ENCODE assay signal across 22 cellular contexts in the genomic region with DNA sequence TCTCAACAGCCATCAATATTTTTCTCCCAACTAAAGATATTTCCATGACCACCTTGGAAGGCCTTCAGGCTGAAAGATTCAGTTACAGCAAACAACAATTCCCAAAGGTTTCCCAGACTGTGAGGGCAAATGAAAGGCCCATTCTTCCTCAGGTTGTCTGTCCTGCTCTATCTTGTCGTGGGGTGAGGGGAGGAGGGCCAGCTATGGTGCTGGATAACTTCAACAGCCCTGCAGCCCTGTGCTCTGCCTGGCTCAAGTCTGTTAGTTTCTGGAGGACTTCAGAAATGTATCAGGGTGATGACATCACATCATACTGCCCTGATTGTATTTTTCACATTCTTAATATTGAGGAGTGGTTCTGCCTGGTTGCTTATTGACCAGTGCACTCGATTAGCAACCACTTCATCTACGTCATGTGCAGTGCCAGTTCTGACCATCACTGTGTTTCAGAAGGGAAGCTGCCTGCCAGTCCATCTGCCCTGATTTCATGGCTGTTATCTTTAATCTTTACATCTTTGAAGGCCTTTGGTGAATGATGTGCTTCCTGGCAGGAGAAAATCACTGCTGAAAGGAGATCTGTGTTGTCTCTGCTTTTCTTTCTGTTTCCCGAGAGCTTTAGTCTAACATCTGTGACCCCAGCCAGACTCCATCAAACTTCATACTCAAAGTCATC.
DNase-seq lines count a peak whose midpoint lies in the region; ATAC-seq and TF ChIP-seq lines count a peak whose summit lies in the region.
"Had no signal": no experiment of that assay in that cellular context is flagged by ENCODE, and none has a peak within 500 bp of the region (broad histone marks: within the 10 kb centered on the region; RNA-seq: fewer than 3 reads in every experiment).

No MANE protein-coding gene starts in this region.

- H3K27me3 Mint-ChIP-seq in T-helper 17 cell (no peaks in the 10 kb centered on the region), glutamatergic neuron (ENCODE audit: unreplicated experiment) (peaks cover 5% of the 10 kb centered on the region)
- H3K27me3 Mint-ChIP-seq: CD4-positive, alpha-beta memory T cell had no signal

- H3K27ac Mint-ChIP-seq in T-helper 17 cell (peak overlapping the region; percentile 32), glutamatergic neuron (ENCODE audit: unreplicated experiment) (peak overlapping the region; percentile 49)

- H3K36me3 Mint-ChIP-seq in T-helper 17 cell (ENCODE audit: low read depth) (peaks cover 10% of the 10 kb centered on the region), glutamatergic neuron (ENCODE audit: unreplicated experiment) (peaks cover 11% of the 10 kb centered on the region)

- no peak for TF ChIP-seq CTCF in glutamatergic neuron (IDR thresholded peaks at IDR 0.05; ENCODE audit: partially characterized antibody, unreplicated experiment)

- ATAC-seq in T-helper 17 cell (no peak), sciatic nerve (peak; percentile 29), HG02798 (IDR thresholded peaks at IDR 0.05; ENCODE audit: poor library complexity, unreplicated experiment) (no peak), GM18861 (IDR thresholded peaks at IDR 0.05; ENCODE audit: unreplicated experiment) (no peak)
- ATAC-seq: HepG2, Right ventricle myocardium inferior had no signal

- POLR2A ChIA-PET in HEK293T (lab: Yijun Ruan, JAX): no interaction called here

- CTCF ChIA-PET in HEK293T (lab: Yijun Ruan, JAX): no interaction called here

- H3K4me3 Mint-ChIP-seq in T-helper 17 cell (no peak overlapping the region), glutamatergic neuron (ENCODE audit: unreplicated experiment) (peak overlapping the region; percentile 10)
- H3K4me3 Mint-ChIP-seq: CD4-positive, alpha-beta memory T cell had no signal

- DNase-seq in SK-MEL-5 (ENCODE audit: low read depth, low spot score) (peak; percentile 54), T-helper 17 cell (no peak), glutamatergic neuron (no peak), sciatic nerve (ENCODE audit: low spot score) (no peak), HEK293T (ENCODE audit: extremely low spot score) (no peak)
- DNase-seq: Caco-2; CD4-positive, alpha-beta memory T cell; DMS 273 treated with DMSO at 0.1 percent for 48 hours; DMS79 treated with DMSO at 0.1 percent for 48 hours; GOT3; KBM-7; MM.1S; NCI-H1048; NCI-H1417 treated with DMSO at 0.1 percent for 48 hours; NCI-H187; NCI-H446 treated with DMSO at 0.1 percent for 48 hours; NCI-H526 treated with DMSO at 0.1 percent for 48 hours had no signal

- H3K4me1 Mint-ChIP-seq in T-helper 17 cell (peaks cover 5% of the 10 kb centered on the region), glutamatergic neuron (ENCODE audit: low read depth, unreplicated experiment) (peaks cover 22% of the 10 kb centered on the region)

- in situ Hi-C loops in SK-MEL-5 (cut with HindIII; ENCODE audit: low pct_unique_long_range_greater_than_20kb, low sequenced_read_pairs): no loop called here

- H3K9me3 ChIP-seq in T-helper 17 cell (ENCODE audit: control insufficient read depth, low read length, poor library complexity, severe bottlenecking): no peaks in the 10 kb centered on the region
- H3K9me3 ChIP-seq: BLaER1, Caco-2 had no signal

- intact Hi-C loops in sciatic nerve (cut with DNase I): no loop called here

- no peaks in the 10 kb centered on the region for H3K9me3 Mint-ChIP-seq in glutamatergic neuron (ENCODE audit: unreplicated experiment)
- H3K9me3 Mint-ChIP-seq: CD4-positive, alpha-beta memory T cell had no signal

TF ChIP-seq in HEK293T, 16 proteins besides CTCF, POLR2A, EP300 and RAD21:
- no peak for TF ChIP-seq NFRKB (IDR thresholded peaks at IDR 0.05)
- no peak for TF ChIP-seq HDGF (IDR thresholded peaks at IDR 0.05; ENCODE audit: borderline replicate concordance)
- TF ChIP-seq ARNT (IDR thresholded peaks at IDR 0.05): no peak
- TF ChIP-seq, protein P1, sequence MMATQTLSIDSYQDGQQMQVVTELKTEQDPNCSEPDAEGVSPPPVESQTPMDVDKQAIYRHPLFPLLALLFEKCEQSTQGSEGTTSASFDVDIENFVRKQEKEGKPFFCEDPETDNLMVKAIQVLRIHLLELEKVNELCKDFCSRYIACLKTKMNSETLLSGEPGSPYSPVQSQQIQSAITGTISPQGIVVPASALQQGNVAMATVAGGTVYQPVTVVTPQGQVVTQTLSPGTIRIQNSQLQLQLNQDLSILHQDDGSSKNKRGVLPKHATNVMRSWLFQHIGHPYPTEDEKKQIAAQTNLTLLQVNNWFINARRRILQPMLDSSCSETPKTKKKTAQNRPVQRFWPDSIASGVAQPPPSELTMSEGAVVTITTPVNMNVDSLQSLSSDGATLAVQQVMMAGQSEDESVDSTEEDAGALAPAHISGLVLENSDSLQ (IDR thresholded peaks at IDR 0.05): no peak
- TF ChIP-seq LEF1 (IDR thresholded peaks at IDR 0.05; ENCODE audit: borderline replicate concordance): no peak
